1 cellular context compared by ENCODE assay signal in genomic region chr11:16001899-16002426, GRCh38.
TF ChIP-seq lines count a peak whose summit lies in the region.

No MANE protein-coding gene starts in this region.

TF ChIP-seq in HepG2, 621 proteins besides CTCF, POLR2A, EP300 and RAD21 (continued from another document):
- TF ChIP-seq RERE (CRISPR knock-in tag; IDR thresholded peaks at IDR 0.05; ENCODE audit: low read depth) (peak; percentile 78; the same call in 1 of the 2 replicates), PHF21A (CRISPR knock-in tag; IDR thresholded peaks at IDR 0.05) (0 out of 2 replicates have a peak, but pooled peaks have one; percentile 27), RCOR2 (CRISPR knock-in tag; IDR thresholded peaks at IDR 0.05) (peak; percentile 72), THAP8 (CRISPR knock-in tag; IDR thresholded peaks at IDR 0.05; ENCODE audit: borderline replicate concordance) (no peak), ZNF704 (CRISPR knock-in tag; IDR thresholded peaks at IDR 0.05; ENCODE audit: borderline replicate concordance) (no peak), ZNF792 (CRISPR knock-in tag; IDR thresholded peaks at IDR 0.05) (0 out of 2 replicates have a peak, but pooled peaks have one; percentile 15), RNF2 (conservative IDR thresholded peaks at IDR 0.05; ENCODE audit: low read depth) (no peak), CREB1 (IDR thresholded peaks at IDR 0.05) (no peak), CREB1 (CRISPR knock-in tag; IDR thresholded peaks at IDR 0.05) (peak; percentile 65)
- TF ChIP-seq, protein P1, sequence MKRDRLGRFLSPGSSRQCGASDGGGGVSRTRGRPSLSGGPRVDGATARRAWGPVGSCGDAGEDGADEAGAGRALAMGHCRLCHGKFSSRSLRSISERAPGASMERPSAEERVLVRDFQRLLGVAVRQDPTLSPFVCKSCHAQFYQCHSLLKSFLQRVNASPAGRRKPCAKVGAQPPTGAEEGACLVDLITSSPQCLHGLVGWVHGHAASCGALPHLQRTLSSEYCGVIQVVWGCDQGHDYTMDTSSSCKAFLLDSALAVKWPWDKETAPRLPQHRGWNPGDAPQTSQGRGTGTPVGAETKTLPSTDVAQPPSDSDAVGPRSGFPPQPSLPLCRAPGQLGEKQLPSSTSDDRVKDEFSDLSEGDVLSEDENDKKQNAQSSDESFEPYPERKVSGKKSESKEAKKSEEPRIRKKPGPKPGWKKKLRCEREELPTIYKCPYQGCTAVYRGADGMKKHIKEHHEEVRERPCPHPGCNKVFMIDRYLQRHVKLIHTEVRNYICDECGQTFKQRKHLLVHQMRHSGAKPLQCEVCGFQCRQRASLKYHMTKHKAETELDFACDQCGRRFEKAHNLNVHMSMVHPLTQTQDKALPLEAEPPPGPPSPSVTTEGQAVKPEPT (CRISPR knock-in tag; IDR thresholded peaks at IDR 0.05; ENCODE audit: low read depth): no peak
